ENCODE assay signal across 2 cellular contexts in genomic region chr5:178125253-178125916, GRCh38.
TF ChIP-seq lines count a peak whose summit lies in the region.

No MANE protein-coding gene starts in this region.

TF ChIP-seq in GM12891, 5 proteins besides CTCF, POLR2A, EP300 and RAD21:
- no peak for TF ChIP-seq PAX5 (IDR thresholded peaks at IDR 0.05; ENCODE audit: insufficient read depth, low read length, severe bottlenecking)
- TF ChIP-seq POLR2AphosphoS5 (IDR thresholded peaks at IDR 0.05; ENCODE audit: low read depth, low read length): 0 out of 2 replicates have a peak, but pooled peaks have one; percentile 54
- no peak for TF ChIP-seq TAF1 (IDR thresholded peaks at IDR 0.05; ENCODE audit: low read depth, low read length)
- no peak for TF ChIP-seq POU2F2 (IDR thresholded peaks at IDR 0.05; ENCODE audit: low read depth, low read length)
- TF ChIP-seq SPI1 (IDR thresholded peaks at IDR 0.05; ENCODE audit: low read depth, low read length): no peak

TF ChIP-seq in IMR-90, 13 proteins besides CTCF, POLR2A, EP300 and RAD21:
- TF ChIP-seq FOS (IDR thresholded peaks at IDR 0.05; ENCODE audit: low read depth, low read length) (no peak), RFX5 (IDR thresholded peaks at IDR 0.05; ENCODE audit: low read depth, low read length) (no peak), RCOR1 (IDR thresholded peaks at IDR 0.05; ENCODE audit: insufficient replicate concordance, low read length) (no peak), USF2 (IDR thresholded peaks at IDR 0.05; ENCODE audit: low read depth, low read length) (no peak), NFE2L2 (IDR thresholded peaks at IDR 0.05; ENCODE audit: low read depth, low read length) (no peak), CEBPB (IDR thresholded peaks at IDR 0.05; ENCODE audit: low read depth, low read length) (no peak), MAZ (IDR thresholded peaks at IDR 0.05; ENCODE audit: borderline replicate concordance, low read depth, low read length) (no peak), MAFK (IDR thresholded peaks at IDR 0.05; ENCODE audit: low read depth, low read length) (no peak), ELK1 (IDR thresholded peaks at IDR 0.05; ENCODE audit: borderline replicate concordance, low read depth, low read length) (no peak), MXI1 (IDR thresholded peaks at IDR 0.05; ENCODE audit: borderline replicate concordance, low read depth, low read length) (no peak), BHLHE40 (IDR thresholded peaks at IDR 0.05; ENCODE audit: low read depth, low read length) (no peak), CHD1 (IDR thresholded peaks at IDR 0.05; ENCODE audit: low read depth, low read length) (no peak), SMC3 (IDR thresholded peaks at IDR 0.05; ENCODE audit: low read depth, low read length) (no peak)
